Comparison of ENCODE assay signal across 16 cellular contexts in the genomic region with DNA sequence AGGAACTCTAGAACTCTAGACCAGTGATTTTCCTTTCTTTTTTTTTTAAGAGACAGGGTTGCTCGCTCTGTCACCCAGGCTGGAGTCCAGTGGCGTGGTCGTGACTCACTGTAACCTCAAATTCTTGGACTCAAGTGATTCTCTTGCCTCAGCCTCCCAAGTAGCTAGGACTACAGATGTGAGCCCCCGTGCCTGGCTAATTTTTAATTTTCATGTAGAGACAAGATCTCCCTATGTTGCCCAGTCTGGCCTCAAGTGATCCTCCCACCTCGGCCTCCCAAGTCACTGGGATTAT. TPM values are rescaled to one million over a fixed set of nuclear protein-coding genes. Genes with fewer than 3 reads are reported as not detected.
DNase-seq lines count a peak whose midpoint lies in the region; ATAC-seq and TF ChIP-seq lines count a peak whose summit lies in the region.
"Had no signal": no experiment of that assay in that cellular context is flagged by ENCODE, and none has a peak within 500 bp of the region (broad histone marks: within the 10 kb centered on the region; RNA-seq: fewer than 3 reads in every experiment).

No MANE protein-coding gene starts in this region.

- no peak overlapping the region for H3K4me3 ChIP-seq in suprapubic skin
- H3K4me3 ChIP-seq: A549, tibial artery had no signal

- peak overlapping the region; percentile 82 for H3K27ac ChIP-seq in suprapubic skin
- H3K27ac ChIP-seq: tibial artery had no signal

- no peak for TF ChIP-seq POLR2A in suprapubic skin (IDR thresholded peaks at IDR 0.05)

- no peak for TF ChIP-seq CTCF in suprapubic skin (IDR thresholded peaks at IDR 0.05)

- no peaks in the 10 kb centered on the region for H3K27me3 Mint-ChIP-seq in activated T-cell treated with anti-CD3 and anti-CD28 coated beads, Interleukin-2, amount 50 U/mL, for 24 hours
- no peaks in the 10 kb centered on the region for H3K27me3 Mint-ChIP-seq in T-cell

- DNase-seq in activated T-cell treated with anti-CD3 and anti-CD28 coated beads, Interleukin-2, amount 50 U/mL, for 24 hours = no peak
- DNase-seq in activated T-cell treated with anti-CD3 and anti-CD28 coated beads for 4 hours (no peak), T1000 (lab: John Stamatoyannopoulos, UW) (peak; percentile 10), fibroblast of peridontal ligament (ENCODE audit: extremely low read depth) (peak; percentile 61), suprapubic skin (ENCODE audit: low spot score in 2 of 2) (no peak), COLO829 (ENCODE audit: low spot score) (no peak), T-cell (no peak)
- DNase-seq: activated CD4-positive, CD25-positive, alpha-beta regulatory T cell treated with anti-CD3 and anti-CD28 coated beads, Interleukin-2, amount 50 U/mL, for 72 hours; caudate nucleus; Karpas-422; NCI-H2081; nucleus accumbens; stimulated activated CD4-positive, alpha-beta T cell treated with anti-CD3 and anti-CD28 coated beads, Interleukin-12 subunit alpha, Interleukin-12 subunit beta, amount 100 ng/mL, for 4 hours; tibial artery had no signal

- no peak overlapping the region for H3K4me3 Mint-ChIP-seq in activated T-cell treated with anti-CD3 and anti-CD28 coated beads, Interleukin-2, amount 50 U/mL, for 24 hours
- no peak overlapping the region for H3K4me3 Mint-ChIP-seq in T-cell

- no peaks in the 10 kb centered on the region for H3K27me3 ChIP-seq in suprapubic skin
- H3K27me3 ChIP-seq: tibial artery had no signal

- H3K36me3 ChIP-seq in suprapubic skin = no peaks in the 10 kb centered on the region
- H3K36me3 ChIP-seq: tibial artery had no signal

- peaks cover 26% of the 10 kb centered on the region for H3K36me3 Mint-ChIP-seq in activated T-cell treated with anti-CD3 and anti-CD28 coated beads, Interleukin-2, amount 50 U/mL, for 24 hours (ENCODE audit: low read depth)
- no peaks in the 10 kb centered on the region for H3K36me3 Mint-ChIP-seq in T-cell

- CTCF ChIA-PET in T-cell (lab: Charles Lee) = no interaction called here

- peak overlapping the region; percentile 42 for H3K27ac Mint-ChIP-seq in activated T-cell treated with anti-CD3 and anti-CD28 coated beads, Interleukin-2, amount 50 U/mL, for 24 hours
- H3K27ac Mint-ChIP-seq in T-cell = no peak overlapping the region

- H3K9me3 Mint-ChIP-seq in activated T-cell treated with anti-CD3 and anti-CD28 coated beads, Interleukin-2, amount 50 U/mL, for 24 hours = peaks cover 24% of the 10 kb centered on the region
- H3K9me3 Mint-ChIP-seq in T-cell = peaks cover 0 to 3% (median 0%) of the 10 kb centered on the region in 3 donors

- POLR2A ChIA-PET in T-cell (lab: Charles Lee) = no interaction called here

- WGBS in suprapubic skin = 76% methylated on average over 5 of the region's 5 CpGs

- no peak for ATAC-seq in HG02970 (IDR thresholded peaks at IDR 0.05; ENCODE audit: low FRiP score, unreplicated experiment)
- no peak for ATAC-seq in T-cell (replicated peaks in 1 of 4)

- H3K9me3 ChIP-seq in suprapubic skin = no peaks in the 10 kb centered on the region
- H3K9me3 ChIP-seq: tibial artery had no signal

- H3K4me1 Mint-ChIP-seq in activated T-cell treated with anti-CD3 and anti-CD28 coated beads, Interleukin-2, amount 50 U/mL, for 24 hours (ENCODE audit: low read depth) = peaks cover 53% of the 10 kb centered on the region
- H3K4me1 Mint-ChIP-seq in T-cell = peaks cover 0 to 2% (median 0%) of the 10 kb centered on the region in 3 donors

- peaks cover 38% of the 10 kb centered on the region for H3K4me1 ChIP-seq in suprapubic skin

- no peak for TF ChIP-seq EP300 in suprapubic skin (IDR thresholded peaks at IDR 0.05)

RNA-seq across cellular contexts. Expression of a gene that starts 42.3 kb away (rescaled TPM):
- 10 to 100 TPM; 11.4 to 13.8 (median 12.2) TPM for total RNA-seq in suprapubic skin
- 10 to 100 TPM in 4 of 5 donors, 1 to 10 TPM in 1; 8.8 to 17.1 (median 12.8) TPM for total RNA-seq in T-cell

Comparison
In these comparisons a context has a peak if more than half of its experiments do, and no peak if none do; other contexts are left out.
1. DNase-seq: peak in T1000 (single experiment) and fibroblast of peridontal ligament (single experiment); none in activated T-cell treated with anti-CD3 and anti-CD28 coated beads, Interleukin-2, amount 50 U/mL, for 24 hours (single experiment), activated T-cell treated with anti-CD3 and anti-CD28 coated beads for 4 hours (single experiment), suprapubic skin (0 of 2), COLO829 (single experiment) and T-cell (0 of 34).